14 cellular contexts compared by ENCODE assay signal in the genomic region with DNA sequence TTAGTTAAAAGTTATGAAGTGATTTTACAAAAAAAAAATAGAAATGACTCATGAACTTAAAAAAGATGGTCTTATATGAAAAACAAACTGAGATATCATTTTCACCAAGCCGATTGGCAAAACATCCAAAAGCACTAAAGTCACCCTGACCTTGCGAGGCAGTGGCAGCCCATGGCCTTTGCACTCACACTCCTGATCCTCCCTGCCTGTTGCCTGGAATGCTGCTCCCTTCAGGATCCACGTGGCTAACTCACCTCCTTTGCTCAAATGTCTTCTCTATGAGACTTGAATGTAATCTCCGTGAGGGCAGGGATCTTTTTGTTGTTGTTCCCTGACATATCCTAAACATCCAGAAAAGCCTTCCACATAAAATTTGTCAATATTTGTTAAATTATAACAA.
DNase-seq lines count a peak whose midpoint lies in the region; ATAC-seq, FAIRE-seq and TF ChIP-seq lines count a peak whose summit lies in the region.
"Had no signal": no experiment of that assay in that cellular context is flagged by ENCODE, and none has a peak within 500 bp of the region (broad histone marks: within the 10 kb centered on the region; RNA-seq: fewer than 3 reads in every experiment).

No MANE protein-coding gene starts in this region.

- no peak overlapping the region for H3K4me2 ChIP-seq in H1 (ENCODE audit: insufficient read depth in 1 of 2, low read depth in 2 of 2, low read length in 2 of 2)
- H3K4me2 ChIP-seq: BLaER1 treated with 17β-estradiol and CSF1 and Interleukin-3, amounts not matched to agents 10 nM and 100 nM had no signal

- H2AFZ ChIP-seq in H1 (ENCODE audit: low read length): no peak overlapping the region

- H4K8ac ChIP-seq in H1 (ENCODE audit: extremely low read depth, insufficient read depth, low read length): no peak overlapping the region

- H2BK12ac ChIP-seq in H1 (ENCODE audit: low read depth, low read length): no peak overlapping the region

- H3K4me3 ChIP-seq in H7 (ENCODE audit: insufficient read depth, low read depth, low read length) (no peak overlapping the region), H1 (ENCODE audit: extremely low read depth in 1 of 4, insufficient read depth in 2 of 4, low read depth in 3 of 4, low read length in 4 of 4) (no peak overlapping the region)
- H3K4me3 ChIP-seq: BLaER1 treated with 17β-estradiol and CSF1 and Interleukin-3, amounts not matched to agents 10 nM and 100 nM; HAP-1 had no signal

- H3K36me3 ChIP-seq in H7 (replicated peaks; ENCODE audit: control insufficient read depth, insufficient read depth, low read length) (no peaks in the 10 kb centered on the region), H1 (ENCODE audit: control insufficient read depth in 2 of 4, insufficient read depth in 4 of 4, low read length in 3 of 4) (peaks cover 0 to 3% (median 1%) of the 10 kb centered on the region in 4 experiments; a peak in 3 of 8 replicates)
- H3K36me3 ChIP-seq: HAP-1 had no signal

- no peaks in the 10 kb centered on the region for H3K79me1 ChIP-seq in H1 (ENCODE audit: low read depth, low read length)

- no peak overlapping the region for H3K14ac ChIP-seq in H1 (ENCODE audit: insufficient read length)

- H2BK15ac ChIP-seq in H1 (ENCODE audit: low read length): no peak overlapping the region

- peaks cover 12% of the 10 kb centered on the region for H3K4me1 Mint-ChIP-seq in nephron progenitor cell

- ATAC-seq in left lobe of liver (peak; percentile 85), GM21423 (IDR thresholded peaks at IDR 0.05; ENCODE audit: unreplicated experiment) (no peak)

- no peak overlapping the region for H3K23ac ChIP-seq in H1 (ENCODE audit: insufficient read length)

- H3K23me2 ChIP-seq in H1 (ENCODE audit: low read depth, low read length): no peaks in the 10 kb centered on the region

- H3K36me3 Mint-ChIP-seq in nephron progenitor cell (ENCODE audit: low read depth): peaks cover 19% of the 10 kb centered on the region

- no peak overlapping the region for H3K56ac ChIP-seq in H1 (replicated peaks; ENCODE audit: insufficient read length, low read depth, low read length)

- H3K4me3 Mint-ChIP-seq in nephron progenitor cell: no peak overlapping the region
- H3K4me3 Mint-ChIP-seq: CD4-positive, alpha-beta T cell had no signal

- H2BK5ac ChIP-seq in H1 (ENCODE audit: low read depth, low read length): no peak overlapping the region

- H3K4me1 ChIP-seq in H1 (replicated peaks in 1 of 4; ENCODE audit: control insufficient read depth in 3 of 4, insufficient read depth in 4 of 4, low read length in 3 of 4): peaks cover 0 to 2% (median 0%) of the 10 kb centered on the region in 4 experiments; a peak in 1 of 7 replicates
- H3K4me1 ChIP-seq: HAP-1 had no signal

- H2BK120ac ChIP-seq in H1 (replicated peaks; ENCODE audit: low read depth, low read length): no peak overlapping the region

- no peaks in the 10 kb centered on the region for H3K27me3 ChIP-seq in H7 (ENCODE audit: control insufficient read depth, insufficient read depth, low read length)
- peaks cover 0 to 2% (median 0%) of the 10 kb centered on the region in 4 experiments; a peak in 1 of 7 replicates for H3K27me3 ChIP-seq in H1 (replicated peaks in 1 of 4; ENCODE audit: control insufficient read depth in 3 of 4, extremely low read depth in 1 of 4, insufficient read depth in 3 of 4, low read length in 3 of 4)
- H3K27me3 ChIP-seq: BLaER1 treated with 17β-estradiol and CSF1 and Interleukin-3, amounts not matched to agents 10 nM and 100 nM had no signal

- H3K9ac ChIP-seq in H1 (replicated peaks in 1 of 4; ENCODE audit: extremely low read depth in 1 of 4, low read depth in 3 of 4, low read length in 3 of 4): no peak overlapping the region
- H3K9ac ChIP-seq: BLaER1 treated with 17β-estradiol and CSF1 and Interleukin-3, amounts not matched to agents 10 nM and 100 nM had no signal

- DNase-seq in H7 (peak; percentile 26), H1 (ENCODE audit: low read depth in 1 of 2, low spot score in 2 of 2) (no peak), left lobe of liver (ENCODE audit: low spot score) (no peak), nephron progenitor cell (no peak), NCI-H345 (lab: John Stamatoyannopoulos, UW) (no peak), nucleus accumbens (lab: John Stamatoyannopoulos, UW) (no peak)
- DNase-seq: ACHN; Calu3; CD4-positive, alpha-beta T cell; DMS 273 treated with DMSO at 0.1 percent for 48 hours had no signal

- H4K20me1 ChIP-seq in H1 (replicated peaks in 1 of 2; ENCODE audit: control insufficient read depth in 1 of 2, insufficient read depth in 2 of 2, low read length in 2 of 2): no peaks in the 10 kb centered on the region

- no peak overlapping the region for H3K18ac ChIP-seq in H1 (ENCODE audit: extremely low read depth, low read length)

- H4K91ac ChIP-seq in H1 (replicated peaks; ENCODE audit: insufficient read length, low read length): no peak overlapping the region

- H4K5ac ChIP-seq in H1 (ENCODE audit: insufficient read length, low read depth, low read length): no peak overlapping the region

- peak overlapping the region; percentile 40 for H3K27ac Mint-ChIP-seq in nephron progenitor cell
- H3K27ac Mint-ChIP-seq: CD4-positive, alpha-beta T cell had no signal

- no peak for FAIRE-seq in H1 (lab: Jason Lieb, UNC)

- H3K9me3 Mint-ChIP-seq in nephron progenitor cell: no peaks in the 10 kb centered on the region
- H3K9me3 Mint-ChIP-seq: CD4-positive, alpha-beta T cell had no signal

- POLR2A ChIA-PET in H1 (lab: Charles Lee; ENCODE audit: partially characterized antibody): no interaction called here

- TF ChIP-seq CTCF in H1 (IDR thresholded peaks at IDR 0.05; ENCODE audit: control extremely low read depth in 1 of 3, insufficient read depth in 1 of 3, low read depth in 1 of 3, low read length in 3 of 3) (peak in 2 of 3 experiments; percentile 12 to 32; a peak in 2 of 4 replicates), nephron progenitor cell (IDR thresholded peaks at IDR 0.05) (no peak)

- TF ChIP-seq EP300 in H1 (IDR thresholded peaks at IDR 0.05; ENCODE audit: borderline replicate concordance in 1 of 2, low read depth in 2 of 2, low read length in 2 of 2): no peak

- TF ChIP-seq RAD21 in H1 (IDR thresholded peaks at IDR 0.05 in 1 of 2, conservative IDR thresholded peaks at IDR 0.05 in 1 of 2; ENCODE audit: low read depth in 2 of 2, low read length in 2 of 2): no peak

- H2AK5ac ChIP-seq in H1 (ENCODE audit: low read depth, low read length): no peak overlapping the region

- CTCF ChIA-PET in H1 (lab: Charles Lee; ENCODE audit: partially characterized antibody): interaction anchor here (0.8 kb wide), 1 partner anchor 1165 kb away, joined by 3 read pairs; no protein-coding TSS in a partner anchor

- no peaks in the 10 kb centered on the region for H3K9me3 ChIP-seq in H1 (ENCODE audit: insufficient read depth in 2 of 2, low read depth in 1 of 2, low read length in 1 of 2)
- H3K9me3 ChIP-seq: HAP-1 had no signal

- no peaks in the 10 kb centered on the region for H3K27me3 Mint-ChIP-seq in nephron progenitor cell (ENCODE audit: low read depth, poor library complexity)
- H3K27me3 Mint-ChIP-seq: CD4-positive, alpha-beta T cell had no signal

- H3K27ac ChIP-seq in H1 (ENCODE audit: low read depth, low read length): no peak overlapping the region
- H3K27ac ChIP-seq: BLaER1 treated with 17β-estradiol and CSF1 and Interleukin-3, amounts not matched to agents 10 nM and 100 nM; HL-60 had no signal

- no peak overlapping the region for H3K4ac ChIP-seq in H1 (replicated peaks; ENCODE audit: insufficient read length, low read depth, low read length)

- TF ChIP-seq POLR2A in H1 (IDR thresholded peaks at IDR 0.05; ENCODE audit: control extremely low read depth in 1 of 2, low read depth in 2 of 2, low read length in 2 of 2): no peak

- H2BK20ac ChIP-seq in H1 (ENCODE audit: low read length): no peak overlapping the region

- 78% methylated on average over 4 of the region's 4 CpGs; no CpG with 5 or more reads in 1 of the 2 experiments for WGBS in H1 (ENCODE audit: extremely low coverage in 1 of 2, insufficient coverage in 1 of 2, insufficient read length in 1 of 2, insufficient replicate concordance in 2 of 2, low coverage in 1 of 2, low lambda C conversion rate in 2 of 2, missing lambda C conversion rate in 1 of 2), 2 experiments

- peaks cover 0 to 25% of the 10 kb centered on the region in 2 experiments; a peak in 3 of 4 replicates for H3K79me2 ChIP-seq in H1 (ENCODE audit: control insufficient read depth in 1 of 2, insufficient read depth in 2 of 2, low read length in 2 of 2)

TF ChIP-seq in H1, 55 proteins besides CTCF, POLR2A, EP300 and RAD21:
- TF ChIP-seq TEAD4 (IDR thresholded peaks at IDR 0.05; ENCODE audit: low read depth, low read length) (peak; percentile 58; the same call in 1 of the 2 replicates), CEBPB (IDR thresholded peaks at IDR 0.05; ENCODE audit: low read depth, low read length) (no peak), MAX (IDR thresholded peaks at IDR 0.05) (peak; percentile 21; the same call in 1 of the 2 replicates), USF2 (IDR thresholded peaks at IDR 0.05; ENCODE audit: low read length) (no peak), ZNF274 (IDR thresholded peaks at IDR 0.05; ENCODE audit: borderline replicate concordance, extremely low read depth, low read length) (no peak), ASH2L (IDR thresholded peaks at IDR 0.05; ENCODE audit: low read length) (no peak)
